ENCODE assay signal across 18 cellular contexts in the genomic region with DNA sequence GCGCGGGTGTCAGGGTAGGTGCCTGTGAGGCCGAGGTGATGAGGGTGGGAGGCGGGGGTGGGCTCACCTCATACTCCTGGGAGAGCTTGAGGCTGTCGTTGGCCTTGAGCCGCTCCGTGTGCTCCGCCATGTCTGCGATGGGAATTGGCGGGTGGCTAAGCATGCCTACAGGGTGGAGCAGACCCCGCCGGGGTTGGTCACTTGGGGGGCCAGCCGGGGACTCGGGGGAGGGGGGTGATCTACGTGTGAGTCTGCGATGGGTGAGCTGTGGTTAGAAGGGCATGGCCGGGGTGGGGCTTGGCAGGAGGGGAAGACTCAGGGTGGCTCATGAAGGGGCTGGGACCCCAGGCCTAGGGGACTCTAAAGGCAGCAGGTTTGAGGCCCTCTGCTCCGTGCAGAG.
DNase-seq lines count a peak whose midpoint lies in the region; ATAC-seq and TF ChIP-seq lines count a peak whose summit lies in the region.
"Had no signal": no experiment of that assay in that cellular context is flagged by ENCODE, and none has a peak within 500 bp of the region (broad histone marks: within the 10 kb centered on the region; RNA-seq: fewer than 3 reads in every experiment).

No MANE protein-coding gene starts in this region.

- H3K9me3 ChIP-seq in right cardiac atrium (ENCODE audit: control insufficient read depth, low read length) (no peaks in the 10 kb centered on the region), osteoblast (ENCODE audit: low read depth, low read length) (peaks cover 4% of the 10 kb centered on the region), T-helper 17 cell (ENCODE audit: control insufficient read depth, low read length, poor library complexity, severe bottlenecking) (no peaks in the 10 kb centered on the region)
- H3K9me3 ChIP-seq: A549, Caco-2 had no signal

- H3K27ac Mint-ChIP-seq in memory B cell, result peak overlapping the region; percentile 90
- H3K27ac Mint-ChIP-seq in T-helper 17 cell, result no peak overlapping the region
- H3K27ac Mint-ChIP-seq: CD4-positive, alpha-beta T cell; CD8-positive, alpha-beta T cell had no signal

- H4K20me1 ChIP-seq in osteoblast (ENCODE audit: insufficient read depth, low read length), result no peaks in the 10 kb centered on the region
- H4K20me1 ChIP-seq: BLaER1 treated with 17β-estradiol and CSF1 and Interleukin-3, amounts not matched to agents 10 nM and 100 nM had no signal

- H3K27ac ChIP-seq in right cardiac atrium (ENCODE audit: low read length), result no peak overlapping the region
- H3K27ac ChIP-seq in osteoblast (ENCODE audit: low read depth, low read length), result no peak overlapping the region
- H3K27ac ChIP-seq: 22Rv1, A549, C4-2B had no signal

- peaks cover 88% of the 10 kb centered on the region for H3K36me3 ChIP-seq in osteoblast (ENCODE audit: insufficient read depth, low read length)

- no peaks in the 10 kb centered on the region for H3K9me3 Mint-ChIP-seq in memory B cell
- H3K9me3 Mint-ChIP-seq: CD4-positive, alpha-beta T cell had no signal

- H3K4me2 ChIP-seq in osteoblast (ENCODE audit: insufficient read depth, low read length), result no peak overlapping the region
- H3K4me2 ChIP-seq: A549 had no signal

- H3K36me3 Mint-ChIP-seq in memory B cell, result no peaks in the 10 kb centered on the region
- H3K36me3 Mint-ChIP-seq in T-helper 17 cell (ENCODE audit: low read depth), result peaks cover 2% of the 10 kb centered on the region

- H3K4me3 ChIP-seq in right cardiac atrium (ENCODE audit: low read length) (no peak overlapping the region), osteoblast (ENCODE audit: insufficient read depth, low read length) (no peak overlapping the region)
- H3K4me3 ChIP-seq: A549; BLaER1 treated with 17β-estradiol and CSF1 and Interleukin-3, amounts not matched to agents 10 nM and 100 nM had no signal

- ATAC-seq in left ventricle myocardium superior, result no peak
- ATAC-seq in right cardiac atrium, result no peak
- no peak for ATAC-seq in memory B cell (ENCODE audit: low read depth)
- no peak for ATAC-seq in GM21367 (IDR thresholded peaks at IDR 0.05; ENCODE audit: unreplicated experiment)
- no peak for ATAC-seq in T-helper 17 cell
- ATAC-seq: A549; CD8-positive, alpha-beta T cell had no signal

- H3K4me3 Mint-ChIP-seq in memory B cell (peak overlapping the region; percentile 37), T-helper 17 cell (no peak overlapping the region)
- H3K4me3 Mint-ChIP-seq: CD4-positive, alpha-beta T cell; CD8-positive, alpha-beta T cell had no signal

- H2AFZ ChIP-seq in osteoblast (ENCODE audit: low read length), result no peak overlapping the region

- no peak for TF ChIP-seq CTCF in osteoblast (IDR thresholded peaks at IDR 0.05; ENCODE audit: extremely low read depth, low read depth, low read length)

- H3K4me1 Mint-ChIP-seq in memory B cell (peaks cover 9% of the 10 kb centered on the region), T-helper 17 cell (peaks cover 3% of the 10 kb centered on the region)

- DNase-seq in left ventricle myocardium superior (peak; percentile 18), right cardiac atrium (no peak), memory B cell (ENCODE audit: low spot score in 2 of 2) (no peak), osteoblast (ENCODE audit: insufficient read length, low spot score, missing footprints) (peak; percentile 52), T-helper 17 cell (no peak)
- DNase-seq: AML-193; Caco-2; Calu3; CD4-positive, alpha-beta T cell; CD8-positive, alpha-beta T cell; DMS79 treated with DMSO at 0.1 percent for 48 hours; GF-D8 had no signal

- H3K4me1 ChIP-seq in right cardiac atrium (ENCODE audit: control insufficient read depth, insufficient read depth, low read length), result no peaks in the 10 kb centered on the region
- no peaks in the 10 kb centered on the region for H3K4me1 ChIP-seq in osteoblast (ENCODE audit: insufficient read depth, low read length)
- H3K4me1 ChIP-seq: Caco-2 had no signal

- WGBS in right cardiac atrium, result 95% methylated on average over 18 of the region's 18 CpGs

- H3K27me3 Mint-ChIP-seq in memory B cell, result peaks cover 4% of the 10 kb centered on the region
- peaks cover 5% of the 10 kb centered on the region for H3K27me3 Mint-ChIP-seq in T-helper 17 cell
- H3K27me3 Mint-ChIP-seq: B cell; CD4-positive, alpha-beta T cell had no signal

- intact Hi-C loops in left ventricle myocardium superior (cut with micrococcal nuclease) (no loop called here), right cardiac atrium (cut with DNase I) (no loop called here)

- no peaks in the 10 kb centered on the region for H3K79me2 ChIP-seq in osteoblast (ENCODE audit: insufficient read depth, low read length)

- H3K27me3 ChIP-seq in right cardiac atrium (ENCODE audit: control insufficient read depth, insufficient read depth) (no peaks in the 10 kb centered on the region), osteoblast (ENCODE audit: insufficient read depth, low read length) (no peaks in the 10 kb centered on the region)
- H3K27me3 ChIP-seq: BLaER1 treated with 17β-estradiol and CSF1 and Interleukin-3, amounts not matched to agents 10 nM and 100 nM had no signal

Comparison
In these comparisons a context has a peak if more than half of its experiments do, and no peak if none do; other contexts are left out.
1. DNase-seq: peak in left ventricle myocardium superior (single experiment) and osteoblast (single experiment); none in right cardiac atrium (0 of 3), memory B cell (0 of 2) and T-helper 17 cell (0 of 3).